ENCODE assay signal across 17 cellular contexts in genomic region chr7:155247479-155248365, GRCh38.
"Had no signal": no experiment of that assay in that cellular context is flagged by ENCODE, and none has a peak within 500 bp of the region (broad histone marks: within the 10 kb centered on the region; RNA-seq: fewer than 3 reads in every experiment).

No MANE protein-coding gene starts in this region.

- H3K27ac ChIP-seq: colonic mucosa, gastrocnemius medialis, heart left ventricle, pancreas, sigmoid colon, SK-N-MC had no signal

- H3K36me3 ChIP-seq: colonic mucosa, gastrocnemius medialis, heart left ventricle, pancreas, sigmoid colon had no signal

- H3K36me3 Mint-ChIP-seq: immature natural killer cell had no signal

- ATAC-seq: gastrocnemius medialis, heart left ventricle, pancreas had no signal

- H3K4me3 Mint-ChIP-seq: immature natural killer cell, neural crest cell had no signal

- H3K4me1 Mint-ChIP-seq: immature natural killer cell had no signal

- H3K9me3 Mint-ChIP-seq: immature natural killer cell, neural crest cell had no signal

- H3K9me3 ChIP-seq: colonic mucosa, gastrocnemius medialis, pancreas, sigmoid colon had no signal

- H3K4me1 ChIP-seq: colonic mucosa, gastrocnemius medialis, heart left ventricle, sigmoid colon had no signal

- H3K4me3 ChIP-seq: colonic mucosa, gastrocnemius medialis, heart left ventricle, pancreas, sigmoid colon, SK-N-MC had no signal

- H3K27me3 ChIP-seq: colonic mucosa, gastrocnemius medialis, pancreas, sigmoid colon had no signal

- DNase-seq: activated CD4-positive, alpha-beta T cell treated with anti-CD3 and anti-CD28 coated beads for 1 hour; activated CD4-positive, alpha-beta T cell treated with anti-CD3 and anti-CD28 coated beads, Interleukin-2, amount 50 U/mL, for 4 hours; activated naive CD4-positive, alpha-beta T cell treated with Interleukin-2 at 50 U/mL for 16 hours; activated T-cell treated with anti-CD3 and anti-CD28 coated beads for 4 hours; colonic mucosa; gastrocnemius medialis; heart left ventricle; immature natural killer cell; pancreas; sigmoid colon; stimulated activated CD4-positive, alpha-beta T cell treated with anti-CD3 and anti-CD28 coated beads, Interleukin-12 subunit alpha, Interleukin-12 subunit beta, amount 100 ng/mL, for 4 hours; stimulated activated CD4-positive, alpha-beta T cell treated with anti-CD3 and anti-CD28 coated beads, Interleukin-2, amount 100 ng/mL, for 24 hours; stimulated activated naive CD4-positive, alpha-beta T cell; T-helper 1 cell; T1000 had no signal
